8 cellular contexts compared by ENCODE assay signal in genomic region chr2:102841107-102841840, GRCh38.
DNase-seq lines count a peak whose midpoint lies in the region; ATAC-seq and TF ChIP-seq lines count a peak whose summit lies in the region.

No MANE protein-coding gene starts in this region.

- ATAC-seq in GM21529 (IDR thresholded peaks at IDR 0.05; ENCODE audit: unreplicated experiment) (peak; percentile 65), mucosa of descending colon (peak; percentile 65)

- no peaks in the 10 kb centered on the region for H3K9me3 ChIP-seq in mucosa of descending colon

- TF ChIP-seq CTCF in mucosa of descending colon (IDR thresholded peaks at IDR 0.05) (no peak), lower leg skin (IDR thresholded peaks at IDR 0.05) (no peak)

- no peak for TF ChIP-seq POLR2A in lower leg skin (IDR thresholded peaks at IDR 0.05)

- intact Hi-C loops in mucosa of descending colon (cut with DNase I, micrococcal nuclease), result no loop called here
- intact Hi-C loops in lower leg skin (cut with DNase I; ENCODE audit: low total_unique reads), result no loop called here

- WGBS in lower leg skin, 2 donors, result 56 to 57% methylated on average over 18 to 19 of the region's 19 CpGs

- no peaks in the 10 kb centered on the region for H3K4me1 ChIP-seq in mucosa of descending colon (ENCODE audit: low read depth)

- DNase-seq in NCI-H1417 (lab: John Stamatoyannopoulos, UW), result peak; percentile 26 to 70 (median 30)
- DNase-seq in NCI-H1417 treated with DMSO at 0.1 percent for 48 hours (lab: John Stamatoyannopoulos, UW), result no peak
- DNase-seq in LHCN-M2 (ENCODE audit: low read depth), result peak; percentile 44
- DNase-seq in SKM-1 treated with dmso at 0.1 percent for 144 hours (lab: John Stamatoyannopoulos, UW; ENCODE audit: unreplicated experiment), result peak; percentile 66
- DNase-seq in epithelial cell of prostate (ENCODE audit: low read depth, low spot score), result peak; percentile 12
- DNase-seq in mucosa of descending colon, result peak in 2 of 3 donors; percentile 27 to 52
- DNase-seq in lower leg skin (ENCODE audit: low spot score in 2 of 2), result no peak

- H3K36me3 ChIP-seq in mucosa of descending colon (ENCODE audit: low read depth), result no peaks in the 10 kb centered on the region

- no peak overlapping the region for H3K27ac ChIP-seq in epithelial cell of prostate

- H3K4me3 ChIP-seq in mucosa of descending colon (no peak overlapping the region), lower leg skin (ENCODE audit: low read depth, poor library complexity, severe bottlenecking) (no peak overlapping the region)

Comparison
In these comparisons a context has a peak if more than half of its experiments do, and no peak if none do; other contexts are left out.
1. DNase-seq: peak in NCI-H1417 (3 of 3), LHCN-M2 (single experiment), SKM-1 treated with dmso at 0.1 percent for 144 hours (single experiment), epithelial cell of prostate (single experiment) and mucosa of descending colon (2 of 3); none in NCI-H1417 treated with DMSO at 0.1 percent for 48 hours (single experiment) and lower leg skin (0 of 2).